ENCODE assay signal across 1 cellular context in the genomic region with DNA sequence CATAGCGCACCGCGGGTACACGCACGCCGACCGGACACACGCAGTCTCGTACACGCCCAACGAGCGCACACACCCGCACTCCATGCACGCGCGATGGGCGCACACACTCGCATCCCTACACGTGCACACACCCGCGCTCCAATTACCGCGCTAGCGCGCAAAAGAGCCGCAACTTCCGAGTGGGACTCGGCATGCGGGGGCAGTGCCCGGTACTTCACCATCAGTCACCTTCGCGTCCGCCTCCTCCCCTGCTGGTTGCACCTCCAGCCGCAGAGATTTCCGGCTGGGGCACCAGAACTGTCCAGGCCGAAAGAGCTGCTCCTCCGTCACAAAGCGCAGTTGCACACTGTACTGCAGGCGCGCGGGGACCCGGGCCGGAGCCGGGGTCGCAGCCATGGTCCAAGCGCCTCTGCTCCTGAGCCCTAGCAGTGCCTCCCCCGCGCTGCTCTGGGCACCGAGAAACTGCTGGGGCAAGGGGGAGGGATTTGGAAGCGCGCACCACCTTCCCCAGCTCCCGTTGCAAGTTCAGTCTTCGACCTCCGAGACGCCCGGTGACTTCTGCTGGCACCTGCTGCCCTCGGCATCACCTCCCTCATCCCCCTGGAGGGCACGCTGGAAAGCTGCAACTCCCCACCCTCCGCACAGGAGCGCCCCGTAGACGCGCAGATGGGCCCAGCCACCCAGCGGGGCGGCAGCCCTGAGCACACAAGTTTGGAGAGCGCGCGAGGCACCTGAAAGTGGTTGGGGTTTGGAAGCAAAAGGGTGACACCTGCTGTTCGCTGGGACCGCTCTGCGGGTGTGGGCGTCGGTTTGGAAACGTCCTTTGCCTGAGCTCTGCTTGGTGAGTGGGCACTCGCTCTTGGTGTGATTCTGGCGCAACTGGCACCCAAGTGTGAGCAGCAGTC.
TF ChIP-seq lines count a peak whose summit lies in the region.

No MANE protein-coding gene starts in this region.

TF ChIP-seq in HepG2, 621 proteins besides CTCF, POLR2A, EP300 and RAD21 (continued from another document and continues in another):
- TF ChIP-seq, protein P1, sequence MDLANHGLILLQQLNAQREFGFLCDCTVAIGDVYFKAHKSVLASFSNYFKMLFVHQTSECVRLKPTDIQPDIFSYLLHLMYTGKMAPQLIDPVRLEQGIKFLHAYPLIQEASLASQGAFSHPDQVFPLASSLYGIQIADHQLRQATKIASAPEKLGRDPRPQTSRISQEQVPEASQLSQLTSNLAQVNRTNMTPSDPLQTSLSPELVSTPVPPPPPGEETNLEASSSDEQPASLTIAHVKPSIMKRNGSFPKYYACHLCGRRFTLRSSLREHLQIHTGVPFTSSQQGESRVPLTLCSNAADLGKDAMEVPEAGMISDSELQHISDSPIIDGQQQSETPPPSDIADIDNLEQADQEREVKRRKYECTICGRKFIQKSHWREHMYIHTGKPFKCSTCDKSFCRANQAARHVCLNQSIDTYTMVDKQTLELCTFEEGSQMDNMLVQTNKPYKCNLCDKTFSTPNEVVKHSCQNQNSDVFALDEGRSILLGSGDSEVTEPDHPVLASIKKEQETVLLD (CRISPR knock-in tag; IDR thresholded peaks at IDR 0.05; ENCODE audit: low read depth), result no peak
- TF ChIP-seq ZNF350 (CRISPR knock-in tag; IDR thresholded peaks at IDR 0.05; ENCODE audit: borderline replicate concordance, low read depth) (0 out of 2 replicates have a peak, but pooled peaks have one; percentile 53), CAMTA2 (CRISPR knock-in tag; IDR thresholded peaks at IDR 0.05; ENCODE audit: borderline replicate concordance) (no peak), NFKBIZ (CRISPR knock-in tag; IDR thresholded peaks at IDR 0.05) (no peak), GZF1 (CRISPR knock-in tag; IDR thresholded peaks at IDR 0.05) (no peak), RFX3 (CRISPR knock-in tag; IDR thresholded peaks at IDR 0.05) (no peak), MAF1 (CRISPR knock-in tag; IDR thresholded peaks at IDR 0.05; ENCODE audit: borderline replicate concordance) (no peak), HIVEP1 (CRISPR knock-in tag; IDR thresholded peaks at IDR 0.05) (peak; percentile 21; the same call in 1 of the 2 replicates), ZBTB7A (CRISPR knock-in tag; IDR thresholded peaks at IDR 0.05) (no peak), CHCHD3 (CRISPR knock-in tag; IDR thresholded peaks at IDR 0.05) (no peak), ADNP (CRISPR knock-in tag; IDR thresholded peaks at IDR 0.05) (no peak), ZBTB7B (CRISPR knock-in tag; IDR thresholded peaks at IDR 0.05) (no peak), MAFF (IDR thresholded peaks at IDR 0.05; ENCODE audit: low read depth, low read length) (no peak), KDM5A (IDR thresholded peaks at IDR 0.05; ENCODE audit: borderline replicate concordance, low read length) (no peak), ZNF773 (CRISPR knock-in tag; IDR thresholded peaks at IDR 0.05; ENCODE audit: borderline replicate concordance) (no peak), TEAD3 (CRISPR knock-in tag; optimal IDR thresholded peaks at IDR 0.05; ENCODE audit: borderline replicate concordance) (no peak), MED1 (CRISPR knock-in tag; IDR thresholded peaks at IDR 0.05) (peak; percentile 43; the same call in 1 of the 2 replicates), ZNF724P (CRISPR knock-in tag; IDR thresholded peaks at IDR 0.05; ENCODE audit: borderline replicate concordance) (no peak), ZNF263 (CRISPR knock-in tag; IDR thresholded peaks at IDR 0.05) (no peak; the same call in 1 of the 2 replicates), TBL1XR1 (IDR thresholded peaks at IDR 0.05; ENCODE audit: borderline replicate concordance, low read length, partially characterized antibody) (no peak), SCMH1 (CRISPR knock-in tag; IDR thresholded peaks at IDR 0.05; ENCODE audit: borderline replicate concordance) (no peak), MYNN (CRISPR knock-in tag; IDR thresholded peaks at IDR 0.05; ENCODE audit: low read depth) (no peak), ZNF709 (CRISPR knock-in tag; IDR thresholded peaks at IDR 0.05) (no peak), NCOA5 (CRISPR knock-in tag; IDR thresholded peaks at IDR 0.05) (no peak), ZNF343 (CRISPR knock-in tag; IDR thresholded peaks at IDR 0.05) (peak; percentile 42; the same call in 1 of the 2 replicates), FOXK1 (CRISPR knock-in tag; IDR thresholded peaks at IDR 0.05; ENCODE audit: borderline replicate concordance, low read depth) (no peak)
- TF ChIP-seq, protein P2, sequence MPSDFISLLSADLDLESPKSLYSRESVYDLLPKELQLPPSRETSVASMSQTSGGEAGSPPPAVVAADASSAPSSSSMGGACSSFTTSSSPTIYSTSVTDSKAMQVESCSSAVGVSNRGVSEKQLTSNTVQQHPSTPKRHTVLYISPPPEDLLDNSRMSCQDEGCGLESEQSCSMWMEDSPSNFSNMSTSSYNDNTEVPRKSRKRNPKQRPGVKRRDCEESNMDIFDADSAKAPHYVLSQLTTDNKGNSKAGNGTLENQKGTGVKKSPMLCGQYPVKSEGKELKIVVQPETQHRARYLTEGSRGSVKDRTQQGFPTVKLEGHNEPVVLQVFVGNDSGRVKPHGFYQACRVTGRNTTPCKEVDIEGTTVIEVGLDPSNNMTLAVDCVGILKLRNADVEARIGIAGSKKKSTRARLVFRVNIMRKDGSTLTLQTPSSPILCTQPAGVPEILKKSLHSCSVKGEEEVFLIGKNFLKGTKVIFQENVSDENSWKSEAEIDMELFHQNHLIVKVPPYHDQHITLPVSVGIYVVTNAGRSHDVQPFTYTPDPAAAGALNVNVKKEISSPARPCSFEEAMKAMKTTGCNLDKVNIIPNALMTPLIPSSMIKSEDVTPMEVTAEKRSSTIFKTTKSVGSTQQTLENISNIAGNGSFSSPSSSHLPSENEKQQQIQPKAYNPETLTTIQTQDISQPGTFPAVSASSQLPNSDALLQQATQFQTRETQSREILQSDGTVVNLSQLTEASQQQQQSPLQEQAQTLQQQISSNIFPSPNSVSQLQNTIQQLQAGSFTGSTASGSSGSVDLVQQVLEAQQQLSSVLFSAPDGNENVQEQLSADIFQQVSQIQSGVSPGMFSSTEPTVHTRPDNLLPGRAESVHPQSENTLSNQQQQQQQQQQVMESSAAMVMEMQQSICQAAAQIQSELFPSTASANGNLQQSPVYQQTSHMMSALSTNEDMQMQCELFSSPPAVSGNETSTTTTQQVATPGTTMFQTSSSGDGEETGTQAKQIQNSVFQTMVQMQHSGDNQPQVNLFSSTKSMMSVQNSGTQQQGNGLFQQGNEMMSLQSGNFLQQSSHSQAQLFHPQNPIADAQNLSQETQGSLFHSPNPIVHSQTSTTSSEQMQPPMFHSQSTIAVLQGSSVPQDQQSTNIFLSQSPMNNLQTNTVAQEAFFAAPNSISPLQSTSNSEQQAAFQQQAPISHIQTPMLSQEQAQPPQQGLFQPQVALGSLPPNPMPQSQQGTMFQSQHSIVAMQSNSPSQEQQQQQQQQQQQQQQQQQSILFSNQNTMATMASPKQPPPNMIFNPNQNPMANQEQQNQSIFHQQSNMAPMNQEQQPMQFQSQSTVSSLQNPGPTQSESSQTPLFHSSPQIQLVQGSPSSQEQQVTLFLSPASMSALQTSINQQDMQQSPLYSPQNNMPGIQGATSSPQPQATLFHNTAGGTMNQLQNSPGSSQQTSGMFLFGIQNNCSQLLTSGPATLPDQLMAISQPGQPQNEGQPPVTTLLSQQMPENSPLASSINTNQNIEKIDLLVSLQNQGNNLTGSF (CRISPR knock-in tag; IDR thresholded peaks at IDR 0.05), result no peak
- TF ChIP-seq, protein P3, sequence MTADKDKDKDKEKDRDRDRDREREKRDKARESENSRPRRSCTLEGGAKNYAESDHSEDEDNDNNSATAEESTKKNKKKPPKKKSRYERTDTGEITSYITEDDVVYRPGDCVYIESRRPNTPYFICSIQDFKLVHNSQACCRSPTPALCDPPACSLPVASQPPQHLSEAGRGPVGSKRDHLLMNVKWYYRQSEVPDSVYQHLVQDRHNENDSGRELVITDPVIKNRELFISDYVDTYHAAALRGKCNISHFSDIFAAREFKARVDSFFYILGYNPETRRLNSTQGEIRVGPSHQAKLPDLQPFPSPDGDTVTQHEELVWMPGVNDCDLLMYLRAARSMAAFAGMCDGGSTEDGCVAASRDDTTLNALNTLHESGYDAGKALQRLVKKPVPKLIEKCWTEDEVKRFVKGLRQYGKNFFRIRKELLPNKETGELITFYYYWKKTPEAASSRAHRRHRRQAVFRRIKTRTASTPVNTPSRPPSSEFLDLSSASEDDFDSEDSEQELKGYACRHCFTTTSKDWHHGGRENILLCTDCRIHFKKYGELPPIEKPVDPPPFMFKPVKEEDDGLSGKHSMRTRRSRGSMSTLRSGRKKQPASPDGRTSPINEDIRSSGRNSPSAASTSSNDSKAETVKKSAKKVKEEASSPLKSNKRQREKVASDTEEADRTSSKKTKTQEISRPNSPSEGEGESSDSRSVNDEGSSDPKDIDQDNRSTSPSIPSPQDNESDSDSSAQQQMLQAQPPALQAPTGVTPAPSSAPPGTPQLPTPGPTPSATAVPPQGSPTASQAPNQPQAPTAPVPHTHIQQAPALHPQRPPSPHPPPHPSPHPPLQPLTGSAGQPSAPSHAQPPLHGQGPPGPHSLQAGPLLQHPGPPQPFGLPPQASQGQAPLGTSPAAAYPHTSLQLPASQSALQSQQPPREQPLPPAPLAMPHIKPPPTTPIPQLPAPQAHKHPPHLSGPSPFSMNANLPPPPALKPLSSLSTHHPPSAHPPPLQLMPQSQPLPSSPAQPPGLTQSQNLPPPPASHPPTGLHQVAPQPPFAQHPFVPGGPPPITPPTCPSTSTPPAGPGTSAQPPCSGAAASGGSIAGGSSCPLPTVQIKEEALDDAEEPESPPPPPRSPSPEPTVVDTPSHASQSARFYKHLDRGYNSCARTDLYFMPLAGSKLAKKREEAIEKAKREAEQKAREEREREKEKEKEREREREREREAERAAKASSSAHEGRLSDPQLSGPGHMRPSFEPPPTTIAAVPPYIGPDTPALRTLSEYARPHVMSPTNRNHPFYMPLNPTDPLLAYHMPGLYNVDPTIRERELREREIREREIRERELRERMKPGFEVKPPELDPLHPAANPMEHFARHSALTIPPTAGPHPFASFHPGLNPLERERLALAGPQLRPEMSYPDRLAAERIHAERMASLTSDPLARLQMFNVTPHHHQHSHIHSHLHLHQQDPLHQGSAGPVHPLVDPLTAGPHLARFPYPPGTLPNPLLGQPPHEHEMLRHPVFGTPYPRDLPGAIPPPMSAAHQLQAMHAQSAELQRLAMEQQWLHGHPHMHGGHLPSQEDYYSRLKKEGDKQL (CRISPR knock-in tag; IDR thresholded peaks at IDR 0.05; ENCODE audit: low read depth), result no peak
- TF ChIP-seq, protein P4, sequence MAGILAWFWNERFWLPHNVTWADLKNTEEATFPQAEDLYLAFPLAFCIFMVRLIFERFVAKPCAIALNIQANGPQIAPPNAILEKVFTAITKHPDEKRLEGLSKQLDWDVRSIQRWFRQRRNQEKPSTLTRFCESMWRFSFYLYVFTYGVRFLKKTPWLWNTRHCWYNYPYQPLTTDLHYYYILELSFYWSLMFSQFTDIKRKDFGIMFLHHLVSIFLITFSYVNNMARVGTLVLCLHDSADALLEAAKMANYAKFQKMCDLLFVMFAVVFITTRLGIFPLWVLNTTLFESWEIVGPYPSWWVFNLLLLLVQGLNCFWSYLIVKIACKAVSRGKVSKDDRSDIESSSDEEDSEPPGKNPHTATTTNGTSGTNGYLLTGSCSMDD (CRISPR knock-in tag; IDR thresholded peaks at IDR 0.05), result no peak
- TF ChIP-seq, protein P5, sequence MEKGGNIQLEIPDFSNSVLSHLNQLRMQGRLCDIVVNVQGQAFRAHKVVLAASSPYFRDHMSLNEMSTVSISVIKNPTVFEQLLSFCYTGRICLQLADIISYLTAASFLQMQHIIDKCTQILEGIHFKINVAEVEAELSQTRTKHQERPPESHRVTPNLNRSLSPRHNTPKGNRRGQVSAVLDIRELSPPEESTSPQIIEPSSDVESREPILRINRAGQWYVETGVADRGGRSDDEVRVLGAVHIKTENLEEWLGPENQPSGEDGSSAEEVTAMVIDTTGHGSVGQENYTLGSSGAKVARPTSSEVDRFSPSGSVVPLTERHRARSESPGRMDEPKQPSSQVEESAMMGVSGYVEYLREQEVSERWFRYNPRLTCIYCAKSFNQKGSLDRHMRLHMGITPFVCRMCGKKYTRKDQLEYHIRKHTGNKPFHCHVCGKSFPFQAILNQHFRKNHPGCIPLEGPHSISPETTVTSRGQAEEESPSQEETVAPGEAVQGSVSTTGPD (CRISPR knock-in tag; IDR thresholded peaks at IDR 0.05), result no peak
- TF ChIP-seq, protein P6, sequence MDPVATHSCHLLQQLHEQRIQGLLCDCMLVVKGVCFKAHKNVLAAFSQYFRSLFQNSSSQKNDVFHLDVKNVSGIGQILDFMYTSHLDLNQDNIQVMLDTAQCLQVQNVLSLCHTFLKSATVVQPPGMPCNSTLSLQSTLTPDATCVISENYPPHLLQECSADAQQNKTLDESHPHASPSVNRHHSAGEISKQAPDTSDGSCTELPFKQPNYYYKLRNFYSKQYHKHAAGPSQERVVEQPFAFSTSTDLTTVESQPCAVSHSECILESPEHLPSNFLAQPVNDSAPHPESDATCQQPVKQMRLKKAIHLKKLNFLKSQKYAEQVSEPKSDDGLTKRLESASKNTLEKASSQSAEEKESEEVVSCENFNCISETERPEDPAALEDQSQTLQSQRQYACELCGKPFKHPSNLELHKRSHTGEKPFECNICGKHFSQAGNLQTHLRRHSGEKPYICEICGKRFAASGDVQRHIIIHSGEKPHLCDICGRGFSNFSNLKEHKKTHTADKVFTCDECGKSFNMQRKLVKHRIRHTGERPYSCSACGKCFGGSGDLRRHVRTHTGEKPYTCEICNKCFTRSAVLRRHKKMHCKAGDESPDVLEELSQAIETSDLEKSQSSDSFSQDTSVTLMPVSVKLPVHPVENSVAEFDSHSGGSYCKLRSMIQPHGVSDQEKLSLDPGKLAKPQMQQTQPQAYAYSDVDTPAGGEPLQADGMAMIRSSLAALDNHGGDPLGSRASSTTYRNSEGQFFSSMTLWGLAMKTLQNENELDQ (CRISPR knock-in tag; IDR thresholded peaks at IDR 0.05; ENCODE audit: borderline replicate concordance), result no peak
- TF ChIP-seq, protein P7, sequence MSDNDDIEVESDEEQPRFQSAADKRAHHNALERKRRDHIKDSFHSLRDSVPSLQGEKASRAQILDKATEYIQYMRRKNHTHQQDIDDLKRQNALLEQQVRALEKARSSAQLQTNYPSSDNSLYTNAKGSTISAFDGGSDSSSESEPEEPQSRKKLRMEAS (IDR thresholded peaks at IDR 0.05), result peak; percentile 67; the same call in 1 of the 2 replicates
- TF ChIP-seq, protein P8, sequence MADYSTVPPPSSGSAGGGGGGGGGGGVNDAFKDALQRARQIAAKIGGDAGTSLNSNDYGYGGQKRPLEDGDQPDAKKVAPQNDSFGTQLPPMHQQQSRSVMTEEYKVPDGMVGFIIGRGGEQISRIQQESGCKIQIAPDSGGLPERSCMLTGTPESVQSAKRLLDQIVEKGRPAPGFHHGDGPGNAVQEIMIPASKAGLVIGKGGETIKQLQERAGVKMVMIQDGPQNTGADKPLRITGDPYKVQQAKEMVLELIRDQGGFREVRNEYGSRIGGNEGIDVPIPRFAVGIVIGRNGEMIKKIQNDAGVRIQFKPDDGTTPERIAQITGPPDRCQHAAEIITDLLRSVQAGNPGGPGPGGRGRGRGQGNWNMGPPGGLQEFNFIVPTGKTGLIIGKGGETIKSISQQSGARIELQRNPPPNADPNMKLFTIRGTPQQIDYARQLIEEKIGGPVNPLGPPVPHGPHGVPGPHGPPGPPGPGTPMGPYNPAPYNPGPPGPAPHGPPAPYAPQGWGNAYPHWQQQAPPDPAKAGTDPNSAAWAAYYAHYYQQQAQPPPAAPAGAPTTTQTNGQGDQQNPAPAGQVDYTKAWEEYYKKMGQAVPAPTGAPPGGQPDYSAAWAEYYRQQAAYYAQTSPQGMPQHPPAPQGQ (CRISPR knock-in tag; IDR thresholded peaks at IDR 0.05; ENCODE audit: borderline replicate concordance), result no peak
- TF ChIP-seq, protein P9, sequence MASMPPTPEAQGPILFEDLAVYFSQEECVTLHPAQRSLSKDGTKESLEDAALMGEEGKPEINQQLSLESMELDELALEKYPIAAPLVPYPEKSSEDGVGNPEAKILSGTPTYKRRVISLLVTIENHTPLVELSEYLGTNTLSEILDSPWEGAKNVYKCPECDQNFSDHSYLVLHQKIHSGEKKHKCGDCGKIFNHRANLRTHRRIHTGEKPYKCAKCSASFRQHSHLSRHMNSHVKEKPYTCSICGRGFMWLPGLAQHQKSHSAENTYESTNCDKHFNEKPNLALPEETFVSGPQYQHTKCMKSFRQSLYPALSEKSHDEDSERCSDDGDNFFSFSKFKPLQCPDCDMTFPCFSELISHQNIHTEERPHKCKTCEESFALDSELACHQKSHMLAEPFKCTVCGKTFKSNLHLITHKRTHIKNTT (CRISPR knock-in tag; IDR thresholded peaks at IDR 0.05), result no peak
